24 cellular contexts compared by ENCODE assay signal in the genomic region with DNA sequence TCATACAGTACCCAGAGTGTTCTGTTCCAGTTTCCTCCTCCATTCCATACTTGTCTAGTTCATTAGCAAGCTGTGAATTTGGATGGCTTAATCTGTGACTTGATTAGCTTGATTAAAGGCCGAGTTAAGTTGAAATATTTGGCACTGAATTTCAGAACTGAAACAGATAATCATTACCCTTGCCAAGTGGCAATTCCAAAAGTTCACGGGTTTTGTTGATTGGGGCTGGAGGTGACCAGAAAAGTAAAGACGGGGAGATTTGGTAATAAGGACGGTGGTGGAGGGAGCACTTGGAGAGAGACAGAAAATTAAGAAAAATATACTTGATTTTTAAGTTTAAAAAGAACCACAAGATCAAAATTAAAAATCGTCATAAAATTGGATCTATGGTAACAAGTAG.
"Had no signal": no experiment of that assay in that cellular context is flagged by ENCODE, and none has a peak within 500 bp of the region (broad histone marks: within the 10 kb centered on the region; RNA-seq: fewer than 3 reads in every experiment).

No MANE protein-coding gene starts in this region.

- H3K27ac ChIP-seq: KMS-11, SJSA1 had no signal

- H3K9me3 ChIP-seq: SJSA1 had no signal

- H3K36me3 Mint-ChIP-seq: IgD-negative memory B cell had no signal

- H3K27me3 ChIP-seq: SJSA1 had no signal

- H3K9ac ChIP-seq: KMS-11 had no signal

- H3K4me2 ChIP-seq: KMS-11 had no signal

- DNase-seq: Kasumi-1, MV-4-11, NCI-H1048, NCI-H1105, NCI-H1417, NCI-H1436 treated with DMSO at 0.1 percent for 48 hours, NCI-H187, NCI-H2029, NCI-H2081 treated with DMSO at 0.1 percent for 48 hours, NCI-H2171, NCI-H226, NCI-H446, NCI-H510A, NCI-H524 treated with DMSO at 0.1 percent for 48 hours, NCI-H69, NCI-H774, Right ventricle myocardium superior, RPMI8226, SIG-M5 had no signal

- H3K27ac Mint-ChIP-seq: IgD-negative memory B cell had no signal

- H3K36me3 ChIP-seq: SJSA1 had no signal

- H3K4me1 ChIP-seq: SJSA1 had no signal

- ATAC-seq: K562 had no signal

- H3K4me3 Mint-ChIP-seq: IgD-negative memory B cell had no signal

- H3K4me3 ChIP-seq: K562, SJSA1, SK-N-MC had no signal
